ENCODE assay signal across 8 cellular contexts in the genomic region with DNA sequence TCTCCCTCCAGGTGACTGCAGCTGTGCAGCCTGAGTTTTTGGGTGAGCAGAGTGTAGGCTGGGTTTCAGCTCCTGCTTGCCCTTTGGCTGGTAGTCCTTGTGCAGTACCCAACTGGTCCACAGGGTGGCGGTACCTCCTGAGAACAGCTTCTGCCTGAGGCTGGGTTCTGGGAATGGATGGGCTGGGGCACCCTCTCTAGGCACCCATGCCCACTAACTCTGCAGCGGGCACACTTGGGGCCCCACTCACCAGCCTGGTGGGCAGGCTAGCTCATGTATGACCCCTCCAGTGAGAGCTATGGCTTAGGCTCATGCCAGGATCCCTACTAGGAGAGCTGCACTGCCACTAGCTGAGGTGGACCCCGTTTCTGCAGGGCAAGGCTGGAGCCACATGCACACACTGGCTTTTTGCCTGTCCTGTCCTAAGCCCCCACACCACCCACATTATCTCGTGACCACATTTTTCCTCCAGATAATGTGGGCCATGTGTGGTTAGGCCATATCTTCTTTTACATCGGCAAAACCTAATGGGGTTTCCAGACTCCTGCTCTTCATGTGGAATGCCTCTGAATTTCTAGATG.
DNase-seq lines count a peak whose midpoint lies in the region; ATAC-seq and TF ChIP-seq lines count a peak whose summit lies in the region.

No MANE protein-coding gene starts in this region.

- peaks cover 7% of the 10 kb centered on the region for H3K27me3 Mint-ChIP-seq in nephron (ENCODE audit: low read depth)

- H3K4me1 ChIP-seq in NT2/D1 (ENCODE audit: insufficient read depth, insufficient read length), result peaks cover 26% of the 10 kb centered on the region

- peaks cover 16% of the 10 kb centered on the region for H3K27me3 ChIP-seq in NT2/D1 (ENCODE audit: insufficient read depth, insufficient read length)

- H3K9ac ChIP-seq in NT2/D1 (ENCODE audit: insufficient read length, low read depth), result no peak overlapping the region

- peak; percentile 86 to 95 (median 93) for TF ChIP-seq CTCF in nephron (IDR thresholded peaks at IDR 0.05; ENCODE audit: unreplicated experiment in 3 of 3)

- H3K4me3 ChIP-seq in NT2/D1 (ENCODE audit: insufficient read length, low read depth), result no peak overlapping the region

- peak; percentile 61 for ATAC-seq in HG03378 (IDR thresholded peaks at IDR 0.05; ENCODE audit: unreplicated experiment)

- DNase-seq in NCI-H2029 (lab: John Stamatoyannopoulos, UW), result peak; percentile 13
- DNase-seq in NCI-H2029 treated with DMSO at 0.1 percent for 48 hours (lab: John Stamatoyannopoulos, UW), result no peak
- DNase-seq in NT2/D1 (ENCODE audit: low read depth, low spot score), result peak; percentile 76
- peak; percentile 84 for DNase-seq in activated CD8-positive, alpha-beta memory T cell treated with anti-CD3 and anti-CD28 coated beads, Interleukin-2, amount 50 U/mL, for 24 hours (ENCODE audit: extremely low read depth)
- peak; percentile 82 to 89 for DNase-seq in erythroblast (lab: John Stamatoyannopoulos, UW)
- peak; percentile 87 for DNase-seq in stimulated activated naive CD4-positive, alpha-beta T cell treated with Interleukin-2 at 50 U/mL for 16 hours (lab: John Stamatoyannopoulos, UW)

- H3K27ac Mint-ChIP-seq in nephron, result peak overlapping the region in 1 of 3 experiments; percentile 80

- no peak for TF ChIP-seq POLR2A in erythroblast (IDR thresholded peaks at IDR 0.05; ENCODE audit: low read length)

- peaks cover 32% of the 10 kb centered on the region for H3K4me1 Mint-ChIP-seq in nephron

- H3K36me3 ChIP-seq in NT2/D1 (ENCODE audit: insufficient read depth, insufficient read length, low read length), result no peaks in the 10 kb centered on the region

- H3K4me3 Mint-ChIP-seq in nephron, result no peak overlapping the region

- peaks cover 3% of the 10 kb centered on the region for H3K9me3 Mint-ChIP-seq in nephron

- no peaks in the 10 kb centered on the region for H3K36me3 Mint-ChIP-seq in nephron (ENCODE audit: low read depth)

- no peaks in the 10 kb centered on the region for H3K9me3 ChIP-seq in NT2/D1 (ENCODE audit: insufficient read depth, low read length)
